8 cellular contexts compared by ENCODE assay signal in the genomic region with DNA sequence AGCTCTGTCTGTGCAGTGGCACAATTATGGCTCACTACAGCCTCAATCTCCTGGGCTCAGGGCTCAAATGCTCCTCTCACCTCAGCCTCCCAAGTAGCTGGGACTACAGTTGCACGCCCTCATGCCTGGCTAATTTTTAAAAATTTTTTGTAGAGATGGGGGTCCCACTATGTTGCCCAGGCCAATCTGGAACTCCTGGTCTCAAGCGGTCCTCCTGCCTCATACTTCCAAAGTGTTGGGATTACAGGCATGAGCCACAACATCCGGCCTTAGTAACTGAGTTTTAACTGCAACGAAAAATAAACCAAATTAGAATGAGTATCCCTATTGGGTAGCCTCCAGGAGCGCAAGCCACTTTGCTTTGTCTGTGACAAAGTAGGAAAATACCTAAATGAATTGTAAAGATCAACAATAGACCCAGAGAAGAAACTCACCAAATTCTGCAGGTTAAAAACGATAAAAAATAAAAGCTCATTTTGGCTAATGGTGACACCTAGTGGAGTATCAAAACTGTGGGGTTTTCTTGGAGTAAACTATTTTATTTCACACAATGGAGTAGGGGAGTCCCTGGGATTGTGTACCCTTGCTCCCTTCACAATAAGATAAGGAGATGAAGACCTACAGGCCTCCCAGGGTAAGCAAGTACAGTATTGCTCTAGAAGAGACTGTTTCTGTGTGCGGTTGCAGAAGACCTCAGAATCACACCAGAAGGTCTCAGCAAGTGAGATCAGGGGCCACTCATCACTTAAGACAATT. TPM values are rescaled to one million over a fixed set of nuclear protein-coding genes. Genes with fewer than 3 reads are reported as not detected.
DNase-seq lines count a peak whose midpoint lies in the region; ATAC-seq, FAIRE-seq and TF ChIP-seq lines count a peak whose summit lies in the region.

No MANE protein-coding gene starts in this region.

- TF ChIP-seq POLR2A in body of pancreas (IDR thresholded peaks at IDR 0.05) (no peak), transverse colon (IDR thresholded peaks at IDR 0.05) (no peak)

- TF ChIP-seq CTCF in body of pancreas (IDR thresholded peaks at IDR 0.05) (peak; percentile 55 to 81 (median 77)), keratinocyte (optimal IDR thresholded peaks at IDR 0.05 in 1 of 3, IDR thresholded peaks at IDR 0.05 in 1 of 3, conservative IDR thresholded peaks at IDR 0.05 in 1 of 3; ENCODE audit: extremely low read depth in 1 of 3, insufficient read depth in 2 of 3, low read length in 3 of 3) (peak; percentile 5 to 43 (median 43)), transverse colon (IDR thresholded peaks at IDR 0.05) (peak; percentile 60 to 62 (median 61))

- DNase-seq in activated T-cell treated with anti-CD3 and anti-CD28 coated beads, Interleukin-2, amount 50 U/mL, for 72 hours, result peak in 1 of 2 donors; percentile 18
- no peak for DNase-seq in activated T-cell treated with anti-CD3 and anti-CD28 coated beads, Interleukin-2, amount 50 U/mL, for 4 hours
- DNase-seq in NCI-H2227 treated with DMSO at 0.1 percent for 48 hours (lab: John Stamatoyannopoulos, UW), result peak; percentile 8
- no peak for DNase-seq in body of pancreas
- DNase-seq in keratinocyte (ENCODE audit: low read depth, low spot score), result no peak
- DNase-seq in transverse colon, result no peak
- DNase-seq in stimulated activated CD4-positive, alpha-beta T cell treated with anti-CD3 and anti-CD28 coated beads, Interleukin-15, amount 100 ng/mL, for 24 hours, result no peak
- no peak for DNase-seq in amniotic stem cell (lab: John Stamatoyannopoulos, UW)

- H3K4me1 Mint-ChIP-seq in activated T-cell treated with anti-CD3 and anti-CD28 coated beads, Interleukin-2, amount 50 U/mL, for 72 hours (ENCODE audit: low read depth), result peaks cover 31% of the 10 kb centered on the region
- H3K4me1 Mint-ChIP-seq in activated T-cell treated with anti-CD3 and anti-CD28 coated beads, Interleukin-2, amount 50 U/mL, for 4 hours (ENCODE audit: low read depth), result peaks cover 12% of the 10 kb centered on the region

- H3K36me3 ChIP-seq in body of pancreas (replicated peaks in 1 of 2; ENCODE audit: insufficient read depth in 1 of 2, low read depth in 2 of 2), result no peaks in the 10 kb centered on the region
- H3K36me3 ChIP-seq in keratinocyte (ENCODE audit: control insufficient read depth in 2 of 2, extremely low read depth in 1 of 2, insufficient read depth in 2 of 2, low read length in 2 of 2), result no peaks in the 10 kb centered on the region
- H3K36me3 ChIP-seq in transverse colon, result no peaks in the 10 kb centered on the region

- WGBS in body of pancreas, 2 donors, result 57 to 59% methylated on average over 7 of the region's 7 CpGs
- 54 to 68% methylated on average over 3 to 7 of the region's 7 CpGs for WGBS in transverse colon (ENCODE audit: low coverage in 1 of 2), 2 donors

- no peak overlapping the region for H3K27ac Mint-ChIP-seq in activated T-cell treated with anti-CD3 and anti-CD28 coated beads, Interleukin-2, amount 50 U/mL, for 72 hours

- H3K27ac ChIP-seq in body of pancreas (no peak overlapping the region), keratinocyte (ENCODE audit: control insufficient read depth, insufficient read depth, low read length) (no peak overlapping the region), transverse colon (no peak overlapping the region)

- H4K20me1 ChIP-seq in keratinocyte (ENCODE audit: control insufficient read depth, extremely low read depth, insufficient read depth, low read length), result no peaks in the 10 kb centered on the region

- in situ Hi-C loops in transverse colon (cut with MboI; ENCODE audit: low pct_ligation_motif_present in 1 of 4, low pct_unique_long_range_greater_than_20kb in 1 of 4, low sequenced_read_pairs in 3 of 4), result loop anchor here (5.0 to 25.0 kb wide), 5 partner anchors 108 to 240 kb away; partner anchors contain the start of genes RPS27L (in 2 of the 4) and APH1B (in 1 of the 4)

- H3K4me3 Mint-ChIP-seq in activated T-cell treated with anti-CD3 and anti-CD28 coated beads, Interleukin-2, amount 50 U/mL, for 72 hours, result no peak overlapping the region
- H3K4me3 Mint-ChIP-seq in activated T-cell treated with anti-CD3 and anti-CD28 coated beads, Interleukin-2, amount 50 U/mL, for 4 hours, result no peak overlapping the region

- H3K4me2 ChIP-seq in keratinocyte (ENCODE audit: control insufficient read depth, extremely low read depth, insufficient read depth, low read depth, low read length), result no peak overlapping the region

- H3K4me3 ChIP-seq in body of pancreas (no peak overlapping the region), keratinocyte (ENCODE audit: control insufficient read depth in 2 of 3, extremely low read depth in 1 of 3, insufficient read depth in 2 of 3, low read depth in 1 of 3, low read length in 3 of 3) (no peak overlapping the region), transverse colon (no peak overlapping the region)

- H3K4me1 ChIP-seq in body of pancreas (no peaks in the 10 kb centered on the region), keratinocyte (ENCODE audit: control insufficient read depth, extremely low read depth, insufficient read depth, low read length) (peaks cover 4% of the 10 kb centered on the region), transverse colon (peaks cover 0 to 13% (median 0%) of the 10 kb centered on the region in 4 donors)

- H2AFZ ChIP-seq in keratinocyte (ENCODE audit: control insufficient read depth, low read length), result no peak overlapping the region

- TF ChIP-seq EP300 in transverse colon (IDR thresholded peaks at IDR 0.05; ENCODE audit: low read depth), result no peak

- H3K27me3 ChIP-seq in body of pancreas (no peaks in the 10 kb centered on the region), keratinocyte (ENCODE audit: control insufficient read depth, extremely low read depth, insufficient read depth, low read length) (no peaks in the 10 kb centered on the region), transverse colon (no peaks in the 10 kb centered on the region)

- H3K9ac ChIP-seq in keratinocyte (ENCODE audit: control insufficient read depth, extremely low read depth, insufficient read depth, low read length), result no peak overlapping the region

- H3K27me3 Mint-ChIP-seq in activated T-cell treated with anti-CD3 and anti-CD28 coated beads, Interleukin-2, amount 50 U/mL, for 72 hours (ENCODE audit: low read depth), result peaks cover 12% of the 10 kb centered on the region
- H3K27me3 Mint-ChIP-seq in activated T-cell treated with anti-CD3 and anti-CD28 coated beads, Interleukin-2, amount 50 U/mL, for 4 hours (ENCODE audit: low read depth), result peaks cover 5% of the 10 kb centered on the region

- no peaks in the 10 kb centered on the region for H3K9me3 Mint-ChIP-seq in activated T-cell treated with anti-CD3 and anti-CD28 coated beads, Interleukin-2, amount 50 U/mL, for 72 hours
- H3K9me3 Mint-ChIP-seq in activated T-cell treated with anti-CD3 and anti-CD28 coated beads, Interleukin-2, amount 50 U/mL, for 4 hours, result no peaks in the 10 kb centered on the region

- FAIRE-seq in keratinocyte (lab: Jason Lieb, UNC), result no peak

- no peaks in the 10 kb centered on the region for H3K36me3 Mint-ChIP-seq in activated T-cell treated with anti-CD3 and anti-CD28 coated beads, Interleukin-2, amount 50 U/mL, for 72 hours (ENCODE audit: insufficient read depth in 2 of 2)
- no peaks in the 10 kb centered on the region for H3K36me3 Mint-ChIP-seq in activated T-cell treated with anti-CD3 and anti-CD28 coated beads, Interleukin-2, amount 50 U/mL, for 4 hours (ENCODE audit: insufficient read depth)

- no peaks in the 10 kb centered on the region for H3K79me2 ChIP-seq in keratinocyte (ENCODE audit: control insufficient read depth, insufficient read depth, low read length)

- intact Hi-C loops in body of pancreas (cut with DNase I), result loop anchor here (5.0 kb wide), 1 partner anchor 110 kb away; no protein-coding TSS in a partner anchor
- intact Hi-C loops in transverse colon (cut with DNase I; ENCODE audit: low total_unique reads), result loop anchor here (2.0 kb wide), 1 partner anchor 114 kb away; no protein-coding TSS in a partner anchor

- ATAC-seq in activated T-cell treated with anti-CD3 and anti-CD28 coated beads, Interleukin-2, amount 50 U/mL, for 72 hours (replicated peaks in 1 of 2), result peak; percentile 35 to 42
- ATAC-seq in activated T-cell treated with anti-CD3 and anti-CD28 coated beads, Interleukin-2, amount 50 U/mL, for 4 hours, result no peak
- ATAC-seq in body of pancreas, result peak; percentile 73

- no peaks in the 10 kb centered on the region for H3K9me1 ChIP-seq in keratinocyte (ENCODE audit: control insufficient read depth, extremely low read depth, insufficient read depth, low read length)

- dilution Hi-C loops in keratinocyte (cut with MboI; ENCODE audit: extremely low pct_ligation_motif_present, low sequenced_read_pairs), result no loop called here

- H3K9me3 ChIP-seq in body of pancreas (no peaks in the 10 kb centered on the region), keratinocyte (ENCODE audit: control insufficient read depth, low read depth, low read length) (no peaks in the 10 kb centered on the region), transverse colon (no peaks in the 10 kb centered on the region)

RNA-seq across cellular contexts. Expression of gene CA12, which starts 21.0 kb away (rescaled TPM):
- 1 to 10 TPM in 1 of 2 donors, under 1 TPM in 1; 0.55 to 2.4 TPM for total RNA-seq in activated T-cell treated with anti-CD3 and anti-CD28 coated beads, Interleukin-2, amount 50 U/mL, for 72 hours
- total RNA-seq in activated T-cell treated with anti-CD3 and anti-CD28 coated beads, Interleukin-2, amount 50 U/mL, for 4 hours, result under 1 TPM; 0.08 to 0.15 (median 0.14) TPM
- 10 to 100 TPM; 16.1 to 25.7 TPM for total RNA-seq in body of pancreas
- 101 to 220 TPM (median 158 TPM) in 3 replicates for polyA plus RNA-seq in keratinocyte
- polyA plus RNA-seq in keratinocyte (2011; ENCODE audit: low read depth), result 45.2 TPM
- polyA plus RNA-seq in keratinocyte (2011; cell fraction: cytosol; rRNA removed), result 52.6 and 62.1 TPM in 2 replicates
- 202 and 203 TPM in 2 replicates for polyA plus RNA-seq in keratinocyte (2011; cell fraction: nucleus; rRNA removed)
- 78.2 and 80.9 TPM in 2 replicates for polyA plus RNA-seq in keratinocyte (2012; ENCODE audit: low replicate concordance)
- 71.9 to 160 TPM (median 122 TPM) in 3 replicates for polyA minus RNA-seq in keratinocyte
- polyA minus RNA-seq in keratinocyte (2011; cell fraction: cytosol; rRNA and poly(A)+ RNA removed), result 91.3 TPM
- polyA minus RNA-seq in keratinocyte (2011; cell fraction: nucleus; rRNA and poly(A)+ RNA removed), result 234 and 311 TPM in 2 replicates
- total RNA-seq in transverse colon, result 100 to 1,000 TPM; 121 to 392 (median 329) TPM

Comparison
In these comparisons a context has a peak if more than half of its experiments do, and no peak if none do; other contexts are left out.
1. ATAC-seq: peak in activated T-cell treated with anti-CD3 and anti-CD28 coated beads, Interleukin-2, amount 50 U/mL, for 72 hours (2 of 2) and body of pancreas (single experiment); none in activated T-cell treated with anti-CD3 and anti-CD28 coated beads, Interleukin-2, amount 50 U/mL, for 4 hours (0 of 2).
2. RNA of gene CA12, which starts 21.0 kb away (total RNA-seq): 121 to 392 TPM in transverse colon and 16.1 to 25.7 TPM in body of pancreas; 0.55 to 2.4 TPM in activated T-cell treated with anti-CD3 and anti-CD28 coated beads, Interleukin-2, amount 50 U/mL, for 72 hours and 0.08 to 0.15 TPM in activated T-cell treated with anti-CD3 and anti-CD28 coated beads, Interleukin-2, amount 50 U/mL, for 4 hours; every median in the first group is over 4 times any median in the second.
3. Peak in every context shown above with its lines, with median percentiles within 50 percentile points of each other: CTCF ChIP-seq.